ENCODE assay signal across 1 cellular context in the genomic region with DNA sequence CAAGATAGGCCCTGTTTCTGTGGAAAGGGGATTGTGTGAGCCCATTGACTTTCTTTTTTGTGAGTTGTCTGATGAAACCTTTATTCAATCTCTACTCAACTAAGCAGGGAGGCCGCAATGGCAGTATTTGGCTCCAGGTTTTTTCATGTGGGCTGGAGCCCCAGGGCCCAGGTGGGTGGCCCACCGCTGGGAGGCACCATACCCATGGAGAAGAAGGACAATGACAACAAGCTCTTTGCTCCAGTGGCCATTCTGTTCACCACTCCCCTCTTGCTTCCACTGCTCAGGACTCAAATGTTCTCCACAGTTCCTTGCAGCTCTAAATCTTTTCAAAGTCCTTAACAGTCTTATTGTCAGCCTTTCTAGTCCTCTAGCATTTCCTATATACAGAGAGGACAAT.
TF ChIP-seq lines count a peak whose summit lies in the region.

No MANE protein-coding gene starts in this region.

TF ChIP-seq in IMR-90, 13 proteins besides CTCF, POLR2A, EP300 and RAD21:
- TF ChIP-seq NFE2L2 (IDR thresholded peaks at IDR 0.05; ENCODE audit: low read depth, low read length) (no peak), BHLHE40 (IDR thresholded peaks at IDR 0.05; ENCODE audit: low read depth, low read length) (no peak), RFX5 (IDR thresholded peaks at IDR 0.05; ENCODE audit: low read depth, low read length) (no peak), MAZ (IDR thresholded peaks at IDR 0.05; ENCODE audit: borderline replicate concordance, low read depth, low read length) (no peak), ELK1 (IDR thresholded peaks at IDR 0.05; ENCODE audit: borderline replicate concordance, low read depth, low read length) (no peak), MXI1 (IDR thresholded peaks at IDR 0.05; ENCODE audit: borderline replicate concordance, low read depth, low read length) (no peak), CHD1 (IDR thresholded peaks at IDR 0.05; ENCODE audit: low read depth, low read length) (no peak), SMC3 (IDR thresholded peaks at IDR 0.05; ENCODE audit: low read depth, low read length) (no peak), FOS (IDR thresholded peaks at IDR 0.05; ENCODE audit: low read depth, low read length) (no peak), RCOR1 (IDR thresholded peaks at IDR 0.05; ENCODE audit: insufficient replicate concordance, low read length) (no peak), MAFK (IDR thresholded peaks at IDR 0.05; ENCODE audit: low read depth, low read length) (no peak), CEBPB (IDR thresholded peaks at IDR 0.05; ENCODE audit: low read depth, low read length) (no peak)
- TF ChIP-seq, protein P1, sequence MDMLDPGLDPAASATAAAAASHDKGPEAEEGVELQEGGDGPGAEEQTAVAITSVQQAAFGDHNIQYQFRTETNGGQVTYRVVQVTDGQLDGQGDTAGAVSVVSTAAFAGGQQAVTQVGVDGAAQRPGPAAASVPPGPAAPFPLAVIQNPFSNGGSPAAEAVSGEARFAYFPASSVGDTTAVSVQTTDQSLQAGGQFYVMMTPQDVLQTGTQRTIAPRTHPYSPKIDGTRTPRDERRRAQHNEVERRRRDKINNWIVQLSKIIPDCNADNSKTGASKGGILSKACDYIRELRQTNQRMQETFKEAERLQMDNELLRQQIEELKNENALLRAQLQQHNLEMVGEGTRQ (IDR thresholded peaks at IDR 0.05; ENCODE audit: low read depth, low read length), result no peak
